1 cellular context compared by ENCODE assay signal in the genomic region with DNA sequence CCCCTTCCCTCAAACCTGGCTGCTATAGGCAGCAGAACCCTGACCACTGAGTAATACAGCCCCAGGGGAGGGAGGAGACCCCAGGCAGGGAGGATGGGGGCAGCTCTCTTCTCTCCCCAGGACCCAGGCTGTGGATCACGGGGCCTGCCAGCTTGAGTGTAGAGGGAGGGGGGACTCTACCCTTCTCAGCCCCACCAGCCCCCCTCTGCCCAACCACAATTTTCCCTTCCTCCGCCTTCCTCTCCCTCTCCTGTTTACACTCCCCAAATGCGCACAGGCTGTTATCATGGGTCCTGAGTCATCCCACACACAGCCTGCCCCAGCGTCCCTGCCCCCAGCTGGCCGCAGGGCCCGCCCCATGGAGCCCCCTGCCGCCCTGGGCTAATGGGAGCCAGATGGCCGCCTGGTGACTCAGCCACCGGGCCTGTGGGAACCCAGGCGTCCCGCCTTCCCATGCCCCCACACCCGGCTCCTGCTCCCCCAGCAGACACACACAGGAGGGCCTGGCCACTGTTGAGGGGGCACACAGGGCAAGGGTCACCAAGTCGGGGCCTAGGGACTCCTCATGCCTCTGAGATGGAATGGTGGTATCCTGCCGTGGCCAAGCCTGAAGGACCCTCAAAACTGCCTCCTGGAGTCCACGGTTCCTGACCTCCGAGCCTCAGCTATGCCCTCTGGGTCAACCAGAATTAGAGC.
TF ChIP-seq lines count a peak whose summit lies in the region.

No MANE protein-coding gene starts in this region.

TF ChIP-seq in endothelial cell of umbilical vein, 7 proteins besides CTCF, POLR2A, EP300 and RAD21:
- peak; percentile 76 for TF ChIP-seq POLR2AphosphoS5 (IDR thresholded peaks at IDR 0.05; ENCODE audit: insufficient read depth, low read depth, low read length)
- TF ChIP-seq MYC (IDR thresholded peaks at IDR 0.05; ENCODE audit: low read depth, low read length), result no peak
- TF ChIP-seq MAX (IDR thresholded peaks at IDR 0.05; ENCODE audit: insufficient read depth, insufficient read length), result peak; percentile 4
- peak; percentile 44 for TF ChIP-seq JUN (IDR thresholded peaks at IDR 0.05; ENCODE audit: borderline replicate concordance, insufficient read depth, insufficient read length, low read depth)
- no peak for TF ChIP-seq EZH2 (IDR thresholded peaks at IDR 0.05; ENCODE audit: borderline replicate concordance, low read depth, low read length, severe bottlenecking)
- TF ChIP-seq GATA2 (IDR thresholded peaks at IDR 0.05; ENCODE audit: insufficient read depth, insufficient read length, low read depth, low read length), result peak; percentile 47
- TF ChIP-seq FOS (IDR thresholded peaks at IDR 0.05; ENCODE audit: borderline replicate concordance, insufficient read depth, low read length), result peak; percentile 95
TF ChIP-seq in endothelial cell of umbilical vein: peak in this region for 5.
